Comparison of ENCODE assay signal across 16 cellular contexts in genomic region chr3:63582943-63583500, GRCh38.
A peak's percentile ranks its signal among the peaks of the same experiment; 100 is the strongest.
DNase-seq lines count a peak whose midpoint lies in the region; ATAC-seq and TF ChIP-seq lines count a peak whose summit lies in the region.
"Had no signal": no experiment of that assay in that cellular context is flagged by ENCODE, and none has a peak within 500 bp of the region (broad histone marks: within the 10 kb centered on the region; RNA-seq: fewer than 3 reads in every experiment).

No MANE protein-coding gene starts in this region.

- H3K27ac Mint-ChIP-seq in HFFc6, result 0 out of 2 replicates have a peak overlapping the region, but pooled peaks have one; percentile 4

- H3K4me3 Mint-ChIP-seq in HFFc6, result no peak overlapping the region

- peak; percentile 20 for DNase-seq in AG10803 (ENCODE audit: low read depth)
- DNase-seq in HFFc6, result peak; percentile 1
- peak; percentile 71 for DNase-seq in OCI-M1 (lab: John Stamatoyannopoulos, UW)
- peak; percentile 9 for DNase-seq in myocyte (ENCODE audit: low read depth)
- no peak for DNase-seq in T-helper 9 cell
- no peak for DNase-seq in NCI-H345 treated with DMSO at 0.1 percent for 48 hours (lab: John Stamatoyannopoulos, UW; ENCODE audit: unreplicated experiment)
- DNase-seq: NCI-H1417, NCI-H1930, NCI-H446 treated with DMSO at 0.1 percent for 48 hours had no signal

- peaks cover 20% of the 10 kb centered on the region for H3K4me1 Mint-ChIP-seq in HFFc6 (ENCODE audit: low read depth)

- ATAC-seq in HG03520 (IDR thresholded peaks at IDR 0.05; ENCODE audit: unreplicated experiment), result no peak
- no peak for ATAC-seq in HG03565 (IDR thresholded peaks at IDR 0.05; ENCODE audit: unreplicated experiment)
- ATAC-seq: A549, Panc1, Right ventricle myocardium inferior had no signal

- no peaks in the 10 kb centered on the region; the same call in 1 of the 2 replicates for H3K27me3 Mint-ChIP-seq in HFFc6 (ENCODE audit: insufficient read depth)

- no peaks in the 10 kb centered on the region for H3K9me3 Mint-ChIP-seq in HFFc6

- no peaks in the 10 kb centered on the region for H3K36me3 Mint-ChIP-seq in HFFc6 (ENCODE audit: low read depth)

- no peak overlapping the region for H3K4me3 ChIP-seq in AG10803 (ENCODE audit: low read length)
- H3K4me3 ChIP-seq: A549, HAP-1, SK-N-MC had no signal

- no peak for TF ChIP-seq CTCF in AG10803 (conservative IDR thresholded peaks at IDR 0.05; ENCODE audit: low read length)
- TF ChIP-seq CTCF in HFFc6 (IDR thresholded peaks at IDR 0.05), result no peak

Comparison
In these comparisons a context has a peak if more than half of its experiments do, and no peak if none do; other contexts are left out.
1. DNase-seq: peak in AG10803 (single experiment), HFFc6 (single experiment), OCI-M1 (single experiment) and myocyte (single experiment); none in T-helper 9 cell (single experiment) and NCI-H345 treated with DMSO at 0.1 percent for 48 hours (single experiment).